11 cellular contexts compared by ENCODE assay signal in the genomic region with DNA sequence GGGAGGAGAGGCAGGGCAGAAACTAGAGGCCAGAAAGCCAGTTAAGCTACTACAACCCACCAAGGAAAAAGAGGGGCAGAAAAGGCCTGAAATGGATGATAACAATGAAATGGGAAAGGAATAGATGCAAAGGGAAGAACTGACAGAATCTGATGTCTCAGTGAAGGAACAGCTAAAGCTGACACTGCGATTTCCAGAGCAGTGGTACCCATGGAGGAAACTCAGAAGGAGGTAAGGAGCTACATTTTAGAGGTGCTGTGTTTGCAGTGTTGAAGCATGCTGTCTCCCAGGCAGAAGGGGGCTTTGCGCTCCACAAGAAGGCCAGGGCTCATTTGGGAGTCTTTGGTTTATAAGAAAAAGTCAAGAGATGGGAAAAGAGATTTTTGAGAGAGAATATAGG. TPM values are rescaled to one million over a fixed set of nuclear protein-coding genes. Genes with fewer than 3 reads are reported as not detected.
DNase-seq lines count a peak whose midpoint lies in the region; ATAC-seq and TF ChIP-seq lines count a peak whose summit lies in the region.
"Had no signal": no experiment of that assay in that cellular context is flagged by ENCODE, and none has a peak within 500 bp of the region (broad histone marks: within the 10 kb centered on the region; RNA-seq: fewer than 3 reads in every experiment).

No MANE protein-coding gene starts in this region.

- peaks cover 9% of the 10 kb centered on the region for H3K36me3 Mint-ChIP-seq in natural killer cell

- H3K4me3 ChIP-seq in heart left ventricle (no peak overlapping the region), coronary artery (no peak overlapping the region), uterus (no peak overlapping the region)
- H3K4me3 ChIP-seq: HAP-1 had no signal

- intact Hi-C loops in heart left ventricle (cut with DNase I) (no loop called here), left ventricle myocardium superior (cut with micrococcal nuclease) (no loop called here), natural killer cell (cut with micrococcal nuclease) (no loop called here), uterus (cut with DNase I; ENCODE audit: low total_unique reads) (no loop called here)

- H3K4me1 ChIP-seq in heart left ventricle, result peaks cover 13 to 91% (median 74%) of the 10 kb centered on the region in 12 donors
- H3K4me1 ChIP-seq in uterus, result peaks cover 10 to 11% of the 10 kb centered on the region in 2 donors

- H3K4me1 Mint-ChIP-seq in natural killer cell, result peaks cover 55 to 62% of the 10 kb centered on the region in 2 donors

- TF ChIP-seq POLR2A in heart left ventricle (IDR thresholded peaks at IDR 0.05), result no peak
- TF ChIP-seq POLR2A in uterus (IDR thresholded peaks at IDR 0.05), result no peak

- 96 to 100% (median 98%) methylated on average over 2 of the region's 2 CpGs for WGBS in heart left ventricle, 4 donors

- DNase-seq in heart left ventricle, result no peak
- DNase-seq in left ventricle myocardium superior, result no peak
- DNase-seq in coronary artery (ENCODE audit: low spot score), result no peak
- DNase-seq in natural killer cell, result no peak
- no peak for DNase-seq in uterus
- no peak for DNase-seq in NCI-H146 (lab: John Stamatoyannopoulos, UW)
- no peak for DNase-seq in GOT3 (lab: John Stamatoyannopoulos, UW)
- DNase-seq: GF-D8, NCI-H69 had no signal

- H3K36me3 ChIP-seq in heart left ventricle (peaks cover 0 to 61% (median 51%) of the 10 kb centered on the region in 9 donors), uterus (no peaks in the 10 kb centered on the region)
- H3K36me3 ChIP-seq: HAP-1 had no signal

- TF ChIP-seq CTCF in heart left ventricle (IDR thresholded peaks at IDR 0.05), result no peak
- TF ChIP-seq CTCF in coronary artery (IDR thresholded peaks at IDR 0.05), result no peak
- no peak for TF ChIP-seq CTCF in natural killer cell (IDR thresholded peaks at IDR 0.05)
- no peak for TF ChIP-seq CTCF in uterus (IDR thresholded peaks at IDR 0.05)

- ATAC-seq in heart left ventricle, result no peak
- no peak for ATAC-seq in left ventricle myocardium superior
- no peak for ATAC-seq in natural killer cell
- ATAC-seq in HG03097 (IDR thresholded peaks at IDR 0.05; ENCODE audit: low FRiP score, unreplicated experiment), result no peak

- peak overlapping the region; percentile 2 to 67 for H3K27ac Mint-ChIP-seq in natural killer cell

- H3K27ac ChIP-seq in heart left ventricle (peak overlapping the region; percentile 9 to 99 (median 98)), coronary artery (peak overlapping the region; percentile 74 to 92), uterus (peak overlapping the region; percentile 99 to 100)

- H3K27me3 ChIP-seq in heart left ventricle (no peaks in the 10 kb centered on the region), uterus (no peaks in the 10 kb centered on the region)

- H3K9me3 Mint-ChIP-seq in natural killer cell, result no peaks in the 10 kb centered on the region

- no peaks in the 10 kb centered on the region for H3K27me3 Mint-ChIP-seq in natural killer cell (ENCODE audit: low read depth in 2 of 2)

- H3K9me3 ChIP-seq in heart left ventricle (no peaks in the 10 kb centered on the region), uterus (no peaks in the 10 kb centered on the region)
- H3K9me3 ChIP-seq: HAP-1 had no signal

- H3K4me3 Mint-ChIP-seq in natural killer cell, result no peak overlapping the region

RNA-seq across cellular contexts. Expression of gene ZBTB38, which starts 38.0 kb away (rescaled TPM):
- total RNA-seq in heart left ventricle (100 to 1,000 TPM in 7 of 9 donors, 10 to 100 TPM in 2; 97.5 to 189 (median 128) TPM), left ventricle myocardium superior (105 TPM), natural killer cell (10 to 100 TPM; 40.3 to 68.3 (median 56.7) TPM), uterus (100 to 1,000 TPM; 125 to 183 (median 149) TPM)
- 10 to 100 TPM; 15.5 to 88.1 TPM for polyA plus RNA-seq in heart left ventricle
